Comparison of ENCODE assay signal across 8 cellular contexts in the genomic region with DNA sequence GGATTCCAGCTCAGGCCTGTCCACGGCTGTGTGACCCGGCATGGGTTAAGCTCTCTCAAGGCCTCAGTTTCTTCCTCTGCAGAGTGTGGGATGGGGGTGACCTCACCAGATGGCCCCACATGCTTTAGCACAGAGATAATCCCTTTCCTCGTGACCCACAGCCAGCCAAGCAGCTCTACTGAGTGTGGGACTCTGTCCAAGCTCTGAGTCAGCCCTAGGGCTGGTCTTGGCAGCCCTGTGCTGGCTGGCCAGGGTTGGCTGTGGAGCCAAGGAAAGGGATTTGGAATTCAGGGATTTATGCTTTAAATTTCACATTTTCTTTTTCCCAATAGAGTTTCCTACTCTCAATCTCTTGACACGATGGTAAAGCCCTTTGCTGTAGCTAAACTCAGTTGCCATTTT. TPM values are rescaled to one million over a fixed set of nuclear protein-coding genes. Genes with fewer than 3 reads are reported as not detected.
DNase-seq lines count a peak whose midpoint lies in the region; ATAC-seq lines count a peak whose summit lies in the region.

No MANE protein-coding gene starts in this region.

- H3K9me3 Mint-ChIP-seq in activated T-cell treated with anti-CD3 and anti-CD28 coated beads, Interleukin-2, amount 50 U/mL, for 4 hours: no peaks in the 10 kb centered on the region

- H3K27me3 ChIP-seq in mucosa of rectum (ENCODE audit: control insufficient read depth in 2 of 2, insufficient read depth in 2 of 2, low read length in 2 of 2): no peaks in the 10 kb centered on the region

- in situ Hi-C loops in ACHN (cut with HindIII; ENCODE audit: low pct_ligation_motif_present, low pct_unique_long_range_greater_than_20kb, low sequenced_read_pairs): no loop called here

- H3K27me3 Mint-ChIP-seq in activated T-cell treated with anti-CD3 and anti-CD28 coated beads, Interleukin-2, amount 50 U/mL, for 4 hours (ENCODE audit: low read depth): no peaks in the 10 kb centered on the region

- peak overlapping the region; percentile 17 to 50 for H3K9ac ChIP-seq in mucosa of rectum (ENCODE audit: low read depth in 1 of 2, low read length in 2 of 2)

- H3K4me1 ChIP-seq in mucosa of rectum (ENCODE audit: control insufficient read depth in 2 of 2, insufficient read depth in 2 of 2, low read length in 2 of 2): peaks cover 20% of the 10 kb centered on the region in 2 donors

- H3K27ac ChIP-seq in epithelial cell of prostate: peak overlapping the region; percentile 5
- peak overlapping the region; percentile 77 to 84 for H3K27ac ChIP-seq in mucosa of rectum (ENCODE audit: low read depth in 2 of 2, low read length in 2 of 2)

- no peak for ATAC-seq in GM21528 (IDR thresholded peaks at IDR 0.05; ENCODE audit: low FRiP score, unreplicated experiment)
- no peak for ATAC-seq in activated T-cell treated with anti-CD3 and anti-CD28 coated beads, Interleukin-2, amount 50 U/mL, for 4 hours

- DNase-seq in ACHN (peak; percentile 89), NCI-H460 (ENCODE audit: extremely low read depth, low read depth) (peak; percentile 56), epithelial cell of prostate (ENCODE audit: low read depth, low spot score) (peak; percentile 64)
- no peak for DNase-seq in activated effector memory CD4-positive, alpha-beta T cell treated with Interleukin-2 at 50 U/mL for 16 hours
- DNase-seq in stimulated activated CD4-positive, alpha-beta T cell treated with anti-CD3 and anti-CD28 coated beads, Interleukin-4, amount 100 ng/mL, for 24 hours: no peak
- no peak for DNase-seq in activated T-cell treated with anti-CD3 and anti-CD28 coated beads, Interleukin-2, amount 50 U/mL, for 4 hours

- H3K36me3 Mint-ChIP-seq in activated T-cell treated with anti-CD3 and anti-CD28 coated beads, Interleukin-2, amount 50 U/mL, for 4 hours (ENCODE audit: insufficient read depth): no peaks in the 10 kb centered on the region

- H3K4me1 Mint-ChIP-seq in activated T-cell treated with anti-CD3 and anti-CD28 coated beads, Interleukin-2, amount 50 U/mL, for 4 hours (ENCODE audit: low read depth): peaks cover 9% of the 10 kb centered on the region

- no peaks in the 10 kb centered on the region for H3K9me3 ChIP-seq in mucosa of rectum (ENCODE audit: control insufficient read depth in 2 of 2, low read length in 2 of 2)

- peak overlapping the region in 1 of 2 donors; percentile 20 for H3K4me3 ChIP-seq in mucosa of rectum (ENCODE audit: low read length in 2 of 2)

- peaks cover 5 to 6% of the 10 kb centered on the region in 2 donors for H3K36me3 ChIP-seq in mucosa of rectum (ENCODE audit: control insufficient read depth in 2 of 2, insufficient read depth in 2 of 2, low read length in 2 of 2)

- H3K4me3 Mint-ChIP-seq in activated T-cell treated with anti-CD3 and anti-CD28 coated beads, Interleukin-2, amount 50 U/mL, for 4 hours: no peak overlapping the region

RNA-seq across cellular contexts. Expression of a gene that starts 19.7 kb away (rescaled TPM):
- total RNA-seq in NCI-H460 (2014; rRNA removed; shearing (Covaris generic)): 0.17 TPM in 1 of 2 replicates, not detected in the other
- polyA plus RNA-seq in NCI-H460 (2014; cell fraction: nucleus; rRNA removed): 0.05 TPM in 1 of 2 replicates, not detected in the other
- 1 to 10 TPM; 1.4 to 2.1 (median 2.1) TPM for total RNA-seq in activated T-cell treated with anti-CD3 and anti-CD28 coated beads, Interleukin-2, amount 50 U/mL, for 4 hours

RNA-seq across cellular contexts. Expression of a gene that starts 56.8 kb away (rescaled TPM):
- 135 and 148 TPM in 2 replicates for total RNA-seq in NCI-H460 (2014; rRNA removed; shearing (Covaris generic))
- polyA plus RNA-seq in NCI-H460 (2014; cell fraction: nucleus; rRNA removed): 296 and 315 TPM in 2 replicates
- total RNA-seq in activated T-cell treated with anti-CD3 and anti-CD28 coated beads, Interleukin-2, amount 50 U/mL, for 4 hours: 100 to 1,000 TPM; 166 to 186 (median 177) TPM

Comparison
In these comparisons a context has a peak if more than half of its experiments do, and no peak if none do; other contexts are left out.
1. DNase-seq: peak in ACHN (single experiment), NCI-H460 (single experiment) and epithelial cell of prostate (single experiment); none in activated effector memory CD4-positive, alpha-beta T cell treated with Interleukin-2 at 50 U/mL for 16 hours (single experiment), stimulated activated CD4-positive, alpha-beta T cell treated with anti-CD3 and anti-CD28 coated beads, Interleukin-4, amount 100 ng/mL, for 24 hours (single experiment) and activated T-cell treated with anti-CD3 and anti-CD28 coated beads, Interleukin-2, amount 50 U/mL, for 4 hours (single experiment).